In the genomic region with DNA sequence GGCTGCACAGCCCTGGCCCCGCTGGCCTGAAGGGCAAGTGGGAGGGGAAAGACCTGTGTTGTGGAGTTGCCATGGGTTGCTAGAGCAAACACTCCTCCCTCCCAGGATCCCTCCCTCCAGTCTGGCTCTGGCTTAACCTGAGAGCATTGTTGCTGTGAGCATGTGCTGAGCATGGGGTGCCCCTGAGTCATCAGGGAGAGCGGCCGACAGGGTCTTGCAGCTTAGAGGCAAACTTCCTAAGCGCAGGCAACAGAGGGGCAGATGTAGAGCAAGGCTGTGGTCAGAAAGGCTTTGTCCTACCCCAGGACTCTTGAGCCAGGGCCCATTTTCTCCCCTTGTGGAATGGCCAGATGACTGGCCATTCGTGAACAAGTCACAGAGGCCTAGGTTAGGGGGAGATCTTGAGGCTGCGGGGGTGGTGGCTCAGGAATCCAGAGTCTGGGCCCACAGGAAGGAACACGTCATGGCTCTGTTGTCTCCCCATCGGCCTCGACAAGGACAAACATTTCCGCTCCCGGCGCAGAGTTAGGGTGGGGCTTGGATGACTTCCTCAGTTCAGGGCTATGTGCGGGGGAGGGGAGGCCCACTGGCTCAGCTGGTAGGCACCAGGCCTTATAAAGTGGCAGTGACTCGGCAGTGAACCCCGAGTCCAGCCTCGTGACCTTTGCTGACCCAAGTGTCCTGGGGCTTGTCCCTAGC, we compare ENCODE assay signal across 1 cellular context.
TF ChIP-seq lines count a peak whose summit lies in the region.

No MANE protein-coding gene starts in this region.

TF ChIP-seq in K562, 482 proteins besides CTCF, POLR2A, EP300 and RAD21 (continued from another document and continues in another):
- TF ChIP-seq, protein P1, sequence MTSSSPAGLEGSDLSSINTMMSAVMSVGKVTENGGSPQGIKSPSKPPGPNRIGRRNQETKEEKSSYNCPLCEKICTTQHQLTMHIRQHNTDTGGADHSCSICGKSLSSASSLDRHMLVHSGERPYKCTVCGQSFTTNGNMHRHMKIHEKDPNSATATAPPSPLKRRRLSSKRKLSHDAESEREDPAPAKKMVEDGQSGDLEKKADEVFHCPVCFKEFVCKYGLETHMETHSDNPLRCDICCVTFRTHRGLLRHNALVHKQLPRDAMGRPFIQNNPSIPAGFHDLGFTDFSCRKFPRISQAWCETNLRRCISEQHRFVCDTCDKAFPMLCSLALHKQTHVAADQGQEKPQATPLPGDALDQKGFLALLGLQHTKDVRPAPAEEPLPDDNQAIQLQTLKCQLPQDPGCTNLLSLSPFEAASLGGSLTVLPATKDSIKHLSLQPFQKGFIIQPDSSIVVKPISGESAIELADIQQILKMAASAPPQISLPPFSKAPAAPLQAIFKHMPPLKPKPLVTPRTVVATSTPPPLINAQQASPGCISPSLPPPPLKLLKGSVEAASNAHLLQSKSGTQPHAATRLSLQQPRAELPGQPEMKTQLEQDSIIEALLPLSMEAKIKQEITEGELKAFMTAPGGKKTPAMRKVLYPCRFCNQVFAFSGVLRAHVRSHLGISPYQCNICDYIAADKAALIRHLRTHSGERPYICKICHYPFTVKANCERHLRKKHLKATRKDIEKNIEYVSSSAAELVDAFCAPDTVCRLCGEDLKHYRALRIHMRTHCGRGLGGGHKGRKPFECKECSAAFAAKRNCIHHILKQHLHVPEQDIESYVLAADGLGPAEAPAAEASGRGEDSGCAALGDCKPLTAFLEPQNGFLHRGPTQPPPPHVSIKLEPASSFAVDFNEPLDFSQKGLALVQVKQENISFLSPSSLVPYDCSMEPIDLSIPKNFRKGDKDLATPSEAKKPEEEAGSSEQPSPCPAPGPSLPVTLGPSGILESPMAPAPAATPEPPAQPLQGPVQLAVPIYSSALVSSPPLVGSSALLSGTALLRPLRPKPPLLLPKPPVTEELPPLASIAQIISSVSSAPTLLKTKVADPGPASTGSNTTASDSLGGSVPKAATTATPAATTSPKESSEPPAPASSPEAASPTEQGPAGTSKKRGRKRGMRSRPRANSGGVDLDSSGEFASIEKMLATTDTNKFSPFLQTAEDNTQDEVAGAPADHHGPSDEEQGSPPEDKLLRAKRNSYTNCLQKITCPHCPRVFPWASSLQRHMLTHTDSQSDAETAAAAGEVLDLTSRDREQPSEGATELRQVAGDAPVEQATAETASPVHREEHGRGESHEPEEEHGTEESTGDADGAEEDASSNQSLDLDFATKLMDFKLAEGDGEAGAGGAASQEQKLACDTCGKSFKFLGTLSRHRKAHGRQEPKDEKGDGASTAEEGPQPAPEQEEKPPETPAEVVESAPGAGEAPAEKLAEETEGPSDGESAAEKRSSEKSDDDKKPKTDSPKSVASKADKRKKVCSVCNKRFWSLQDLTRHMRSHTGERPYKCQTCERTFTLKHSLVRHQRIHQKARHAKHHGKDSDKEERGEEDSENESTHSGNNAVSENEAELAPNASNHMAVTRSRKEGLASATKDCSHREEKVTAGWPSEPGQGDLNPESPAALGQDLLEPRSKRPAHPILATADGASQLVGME (CRISPR knock-in tag; IDR thresholded peaks at IDR 0.05), result no peak
- TF ChIP-seq PHF20 (IDR thresholded peaks at IDR 0.05; ENCODE audit: partially characterized antibody) (peak; percentile 38), RBM34 (IDR thresholded peaks at IDR 0.05; ENCODE audit: borderline replicate concordance, insufficient read depth, low read length) (no peak), MYNN (IDR thresholded peaks at IDR 0.05) (peak; percentile 95), MYNN (CRISPR knock-in tag; IDR thresholded peaks at IDR 0.05) (no peak), YY1 (IDR thresholded peaks at IDR 0.05; ENCODE audit: borderline replicate concordance in 1 of 3, control insufficient read depth in 1 of 3, extremely low read depth in 1 of 3, insufficient read depth in 3 of 3, insufficient read length in 1 of 3, insufficient replicate concordance in 2 of 3, low read depth in 1 of 3, low read length in 2 of 3) (peak in 2 of 3 experiments; percentile 31 to 53), CEBPB (tag; IDR thresholded peaks at IDR 0.05) (no peak), IFI16 (CRISPR knock-in tag; IDR thresholded peaks at IDR 0.05) (no peak), ZC3H8 (IDR thresholded peaks at IDR 0.05) (no peak), ZNF75A (CRISPR knock-in tag; IDR thresholded peaks at IDR 0.05) (no peak), ZNF23 (CRISPR knock-in tag; IDR thresholded peaks at IDR 0.05) (no peak), ZSCAN29 (IDR thresholded peaks at IDR 0.05) (no peak), POLR2B (IDR thresholded peaks at IDR 0.05; ENCODE audit: low read depth, partially characterized antibody) (peak; percentile 79), ELF2 (CRISPR knock-in tag; IDR thresholded peaks at IDR 0.05) (no peak; the same call in 1 of the 2 replicates), ZBTB7A (IDR thresholded peaks at IDR 0.05; ENCODE audit: borderline replicate concordance, control insufficient read depth, low read depth, low read length) (0 out of 2 replicates have a peak, but pooled peaks have one; percentile 68), FIP1L1 (IDR thresholded peaks at IDR 0.05; ENCODE audit: low read depth, low read length, poor library complexity, severe bottlenecking) (no peak), MCM2 (IDR thresholded peaks at IDR 0.05; ENCODE audit: low read depth) (no peak)
- TF ChIP-seq, protein P2, sequence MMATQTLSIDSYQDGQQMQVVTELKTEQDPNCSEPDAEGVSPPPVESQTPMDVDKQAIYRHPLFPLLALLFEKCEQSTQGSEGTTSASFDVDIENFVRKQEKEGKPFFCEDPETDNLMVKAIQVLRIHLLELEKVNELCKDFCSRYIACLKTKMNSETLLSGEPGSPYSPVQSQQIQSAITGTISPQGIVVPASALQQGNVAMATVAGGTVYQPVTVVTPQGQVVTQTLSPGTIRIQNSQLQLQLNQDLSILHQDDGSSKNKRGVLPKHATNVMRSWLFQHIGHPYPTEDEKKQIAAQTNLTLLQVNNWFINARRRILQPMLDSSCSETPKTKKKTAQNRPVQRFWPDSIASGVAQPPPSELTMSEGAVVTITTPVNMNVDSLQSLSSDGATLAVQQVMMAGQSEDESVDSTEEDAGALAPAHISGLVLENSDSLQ (IDR thresholded peaks at IDR 0.05), result peak; percentile 60; the same call in 1 of the 2 replicates
- TF ChIP-seq, protein P3, sequence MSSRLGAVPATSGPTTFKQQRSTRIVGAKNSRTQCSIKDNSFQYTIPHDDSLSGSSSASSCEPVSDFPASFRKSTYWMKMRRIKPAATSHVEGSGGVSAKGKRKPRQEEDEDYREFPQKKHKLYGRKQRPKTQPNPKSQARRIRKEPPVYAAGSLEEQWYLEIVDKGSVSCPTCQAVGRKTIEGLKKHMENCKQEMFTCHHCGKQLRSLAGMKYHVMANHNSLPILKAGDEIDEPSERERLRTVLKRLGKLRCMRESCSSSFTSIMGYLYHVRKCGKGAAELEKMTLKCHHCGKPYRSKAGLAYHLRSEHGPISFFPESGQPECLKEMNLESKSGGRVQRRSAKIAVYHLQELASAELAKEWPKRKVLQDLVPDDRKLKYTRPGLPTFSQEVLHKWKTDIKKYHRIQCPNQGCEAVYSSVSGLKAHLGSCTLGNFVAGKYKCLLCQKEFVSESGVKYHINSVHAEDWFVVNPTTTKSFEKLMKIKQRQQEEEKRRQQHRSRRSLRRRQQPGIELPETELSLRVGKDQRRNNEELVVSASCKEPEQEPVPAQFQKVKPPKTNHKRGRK (tag; IDR thresholded peaks at IDR 0.05), result no peak
- TF ChIP-seq, protein P4, sequence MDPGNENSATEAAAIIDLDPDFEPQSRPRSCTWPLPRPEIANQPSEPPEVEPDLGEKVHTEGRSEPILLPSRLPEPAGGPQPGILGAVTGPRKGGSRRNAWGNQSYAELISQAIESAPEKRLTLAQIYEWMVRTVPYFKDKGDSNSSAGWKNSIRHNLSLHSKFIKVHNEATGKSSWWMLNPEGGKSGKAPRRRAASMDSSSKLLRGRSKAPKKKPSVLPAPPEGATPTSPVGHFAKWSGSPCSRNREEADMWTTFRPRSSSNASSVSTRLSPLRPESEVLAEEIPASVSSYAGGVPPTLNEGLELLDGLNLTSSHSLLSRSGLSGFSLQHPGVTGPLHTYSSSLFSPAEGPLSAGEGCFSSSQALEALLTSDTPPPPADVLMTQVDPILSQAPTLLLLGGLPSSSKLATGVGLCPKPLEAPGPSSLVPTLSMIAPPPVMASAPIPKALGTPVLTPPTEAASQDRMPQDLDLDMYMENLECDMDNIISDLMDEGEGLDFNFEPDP (CRISPR knock-in tag; IDR thresholded peaks at IDR 0.05), result 0 out of 2 replicates have a peak, but pooled peaks have one; percentile 22
- TF ChIP-seq, protein P5, sequence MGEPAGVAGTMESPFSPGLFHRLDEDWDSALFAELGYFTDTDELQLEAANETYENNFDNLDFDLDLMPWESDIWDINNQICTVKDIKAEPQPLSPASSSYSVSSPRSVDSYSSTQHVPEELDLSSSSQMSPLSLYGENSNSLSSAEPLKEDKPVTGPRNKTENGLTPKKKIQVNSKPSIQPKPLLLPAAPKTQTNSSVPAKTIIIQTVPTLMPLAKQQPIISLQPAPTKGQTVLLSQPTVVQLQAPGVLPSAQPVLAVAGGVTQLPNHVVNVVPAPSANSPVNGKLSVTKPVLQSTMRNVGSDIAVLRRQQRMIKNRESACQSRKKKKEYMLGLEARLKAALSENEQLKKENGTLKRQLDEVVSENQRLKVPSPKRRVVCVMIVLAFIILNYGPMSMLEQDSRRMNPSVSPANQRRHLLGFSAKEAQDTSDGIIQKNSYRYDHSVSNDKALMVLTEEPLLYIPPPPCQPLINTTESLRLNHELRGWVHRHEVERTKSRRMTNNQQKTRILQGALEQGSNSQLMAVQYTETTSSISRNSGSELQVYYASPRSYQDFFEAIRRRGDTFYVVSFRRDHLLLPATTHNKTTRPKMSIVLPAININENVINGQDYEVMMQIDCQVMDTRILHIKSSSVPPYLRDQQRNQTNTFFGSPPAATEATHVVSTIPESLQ (CRISPR knock-in tag; IDR thresholded peaks at IDR 0.05), result peak; percentile 85; the same call in 1 of the 2 replicates
- TF ChIP-seq, protein P6, sequence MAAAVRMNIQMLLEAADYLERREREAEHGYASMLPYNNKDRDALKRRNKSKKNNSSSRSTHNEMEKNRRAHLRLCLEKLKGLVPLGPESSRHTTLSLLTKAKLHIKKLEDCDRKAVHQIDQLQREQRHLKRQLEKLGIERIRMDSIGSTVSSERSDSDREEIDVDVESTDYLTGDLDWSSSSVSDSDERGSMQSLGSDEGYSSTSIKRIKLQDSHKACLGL (CRISPR knock-in tag; IDR thresholded peaks at IDR 0.05; ENCODE audit: borderline replicate concordance, poor library complexity, severe bottlenecking), result no peak
- TF ChIP-seq, protein P7, sequence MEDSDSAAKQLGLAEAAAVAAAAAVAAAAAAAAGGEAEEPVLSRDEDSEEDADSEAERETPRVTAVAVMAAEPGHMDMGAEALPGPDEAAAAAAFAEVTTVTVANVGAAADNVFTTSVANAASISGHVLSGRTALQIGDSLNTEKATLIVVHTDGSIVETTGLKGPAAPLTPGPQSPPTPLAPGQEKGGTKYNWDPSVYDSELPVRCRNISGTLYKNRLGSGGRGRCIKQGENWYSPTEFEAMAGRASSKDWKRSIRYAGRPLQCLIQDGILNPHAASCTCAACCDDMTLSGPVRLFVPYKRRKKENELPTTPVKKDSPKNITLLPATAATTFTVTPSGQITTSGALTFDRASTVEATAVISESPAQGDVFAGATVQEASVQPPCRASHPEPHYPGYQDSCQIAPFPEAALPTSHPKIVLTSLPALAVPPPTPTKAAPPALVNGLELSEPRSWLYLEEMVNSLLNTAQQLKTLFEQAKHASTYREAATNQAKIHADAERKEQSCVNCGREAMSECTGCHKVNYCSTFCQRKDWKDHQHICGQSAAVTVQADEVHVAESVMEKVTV (CRISPR knock-in tag; IDR thresholded peaks at IDR 0.05), result 0 out of 2 replicates have a peak, but pooled peaks have one; percentile 15
- TF ChIP-seq, protein P8, sequence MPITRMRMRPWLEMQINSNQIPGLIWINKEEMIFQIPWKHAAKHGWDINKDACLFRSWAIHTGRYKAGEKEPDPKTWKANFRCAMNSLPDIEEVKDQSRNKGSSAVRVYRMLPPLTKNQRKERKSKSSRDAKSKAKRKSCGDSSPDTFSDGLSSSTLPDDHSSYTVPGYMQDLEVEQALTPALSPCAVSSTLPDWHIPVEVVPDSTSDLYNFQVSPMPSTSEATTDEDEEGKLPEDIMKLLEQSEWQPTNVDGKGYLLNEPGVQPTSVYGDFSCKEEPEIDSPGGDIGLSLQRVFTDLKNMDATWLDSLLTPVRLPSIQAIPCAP (CRISPR knock-in tag; IDR thresholded peaks at IDR 0.05; ENCODE audit: borderline replicate concordance), result no peak
- TF ChIP-seq, protein P9, sequence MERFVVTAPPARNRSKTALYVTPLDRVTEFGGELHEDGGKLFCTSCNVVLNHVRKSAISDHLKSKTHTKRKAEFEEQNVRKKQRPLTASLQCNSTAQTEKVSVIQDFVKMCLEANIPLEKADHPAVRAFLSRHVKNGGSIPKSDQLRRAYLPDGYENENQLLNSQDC (CRISPR knock-in tag; IDR thresholded peaks at IDR 0.05), result no peak
- TF ChIP-seq, protein P10, sequence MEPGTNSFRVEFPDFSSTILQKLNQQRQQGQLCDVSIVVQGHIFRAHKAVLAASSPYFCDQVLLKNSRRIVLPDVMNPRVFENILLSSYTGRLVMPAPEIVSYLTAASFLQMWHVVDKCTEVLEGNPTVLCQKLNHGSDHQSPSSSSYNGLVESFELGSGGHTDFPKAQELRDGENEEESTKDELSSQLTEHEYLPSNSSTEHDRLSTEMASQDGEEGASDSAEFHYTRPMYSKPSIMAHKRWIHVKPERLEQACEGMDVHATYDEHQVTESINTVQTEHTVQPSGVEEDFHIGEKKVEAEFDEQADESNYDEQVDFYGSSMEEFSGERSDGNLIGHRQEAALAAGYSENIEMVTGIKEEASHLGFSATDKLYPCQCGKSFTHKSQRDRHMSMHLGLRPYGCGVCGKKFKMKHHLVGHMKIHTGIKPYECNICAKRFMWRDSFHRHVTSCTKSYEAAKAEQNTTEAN (CRISPR knock-in tag; IDR thresholded peaks at IDR 0.05), result peak; percentile 60; the same call in 1 of the 2 replicates
- TF ChIP-seq, protein P11, sequence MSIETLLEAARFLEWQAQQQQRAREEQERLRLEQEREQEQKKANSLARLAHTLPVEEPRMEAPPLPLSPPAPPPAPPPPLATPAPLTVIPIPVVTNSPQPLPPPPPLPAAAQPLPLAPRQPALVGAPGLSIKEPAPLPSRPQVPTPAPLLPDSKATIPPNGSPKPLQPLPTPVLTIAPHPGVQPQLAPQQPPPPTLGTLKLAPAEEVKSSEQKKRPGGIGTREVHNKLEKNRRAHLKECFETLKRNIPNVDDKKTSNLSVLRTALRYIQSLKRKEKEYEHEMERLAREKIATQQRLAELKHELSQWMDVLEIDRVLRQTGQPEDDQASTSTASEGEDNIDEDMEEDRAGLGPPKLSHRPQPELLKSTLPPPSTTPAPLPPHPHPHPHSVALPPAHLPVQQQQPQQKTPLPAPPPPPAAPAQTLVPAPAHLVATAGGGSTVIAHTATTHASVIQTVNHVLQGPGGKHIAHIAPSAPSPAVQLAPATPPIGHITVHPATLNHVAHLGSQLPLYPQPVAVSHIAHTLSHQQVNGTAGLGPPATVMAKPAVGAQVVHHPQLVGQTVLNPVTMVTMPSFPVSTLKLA (conservative IDR thresholded peaks at IDR 0.05), result peak; percentile 98 to 99
- TF ChIP-seq, protein P12, sequence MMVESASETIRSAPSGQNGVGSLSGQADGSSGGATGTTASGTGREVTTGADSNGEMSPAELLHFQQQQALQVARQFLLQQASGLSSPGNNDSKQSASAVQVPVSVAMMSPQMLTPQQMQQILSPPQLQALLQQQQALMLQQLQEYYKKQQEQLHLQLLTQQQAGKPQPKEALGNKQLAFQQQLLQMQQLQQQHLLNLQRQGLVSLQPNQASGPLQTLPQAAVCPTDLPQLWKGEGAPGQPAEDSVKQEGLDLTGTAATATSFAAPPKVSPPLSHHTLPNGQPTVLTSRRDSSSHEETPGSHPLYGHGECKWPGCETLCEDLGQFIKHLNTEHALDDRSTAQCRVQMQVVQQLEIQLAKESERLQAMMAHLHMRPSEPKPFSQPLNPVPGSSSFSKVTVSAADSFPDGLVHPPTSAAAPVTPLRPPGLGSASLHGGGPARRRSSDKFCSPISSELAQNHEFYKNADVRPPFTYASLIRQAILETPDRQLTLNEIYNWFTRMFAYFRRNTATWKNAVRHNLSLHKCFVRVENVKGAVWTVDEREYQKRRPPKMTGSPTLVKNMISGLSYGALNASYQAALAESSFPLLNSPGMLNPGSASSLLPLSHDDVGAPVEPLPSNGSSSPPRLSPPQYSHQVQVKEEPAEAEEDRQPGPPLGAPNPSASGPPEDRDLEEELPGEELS (CRISPR knock-in tag; IDR thresholded peaks at IDR 0.05; ENCODE audit: borderline replicate concordance), result peak; percentile 98; the same call in 1 of the 2 replicates
